In the genomic region with DNA sequence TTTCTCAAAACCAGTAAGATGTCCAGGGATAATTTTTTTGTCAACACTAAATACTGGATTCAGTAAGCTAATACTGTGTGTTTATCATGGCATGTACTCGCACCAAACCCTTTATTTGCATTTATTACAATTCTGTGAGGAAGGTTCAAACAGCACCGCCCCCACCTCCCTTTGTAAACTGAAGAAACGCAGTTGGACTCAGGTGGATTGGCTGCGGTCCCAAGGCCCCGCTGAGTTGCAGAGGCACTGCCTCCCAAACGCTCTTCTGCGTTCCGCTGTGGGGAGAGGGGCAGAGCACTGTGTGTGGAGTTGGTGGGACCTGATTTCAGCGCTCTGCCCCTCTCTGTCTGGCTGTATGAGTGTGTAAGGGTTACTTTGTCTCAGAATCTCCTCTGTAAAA, we compare ENCODE assay signal across 1 cellular context.
TF ChIP-seq lines count a peak whose summit lies in the region.

No MANE protein-coding gene starts in this region.

TF ChIP-seq in HepG2, 621 proteins besides CTCF, POLR2A, EP300 and RAD21:
- TF ChIP-seq ZC3H4 (CRISPR knock-in tag; IDR thresholded peaks at IDR 0.05; ENCODE audit: borderline replicate concordance), result peak; percentile 27; the same call in 1 of the 2 replicates
- 0 out of 2 replicates have a peak, but pooled peaks have one; percentile 38 for TF ChIP-seq ZBTB38 (CRISPR knock-in tag; IDR thresholded peaks at IDR 0.05)
- no peak for TF ChIP-seq SOX6 (IDR thresholded peaks at IDR 0.05)
- TF ChIP-seq SOX6 (CRISPR knock-in tag; IDR thresholded peaks at IDR 0.05), result no peak
- TF ChIP-seq ZNF383 (CRISPR knock-in tag; IDR thresholded peaks at IDR 0.05; ENCODE audit: borderline replicate concordance), result no peak
- TF ChIP-seq, protein P1, sequence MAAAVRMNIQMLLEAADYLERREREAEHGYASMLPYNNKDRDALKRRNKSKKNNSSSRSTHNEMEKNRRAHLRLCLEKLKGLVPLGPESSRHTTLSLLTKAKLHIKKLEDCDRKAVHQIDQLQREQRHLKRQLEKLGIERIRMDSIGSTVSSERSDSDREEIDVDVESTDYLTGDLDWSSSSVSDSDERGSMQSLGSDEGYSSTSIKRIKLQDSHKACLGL (CRISPR knock-in tag; IDR thresholded peaks at IDR 0.05), result no peak
